15 cellular contexts compared by ENCODE assay signal in genomic region chr12:124474709-124475108, GRCh38.
A peak's percentile ranks its signal among the peaks of the same experiment; 100 is the strongest.
DNase-seq lines count a peak whose midpoint lies in the region; ATAC-seq and TF ChIP-seq lines count a peak whose summit lies in the region.
"Had no signal": no experiment of that assay in that cellular context is flagged by ENCODE, and none has a peak within 500 bp of the region (broad histone marks: within the 10 kb centered on the region; RNA-seq: fewer than 3 reads in every experiment).

No MANE protein-coding gene starts in this region.

- 79 to 90% methylated on average over 9 of the region's 9 CpGs for WGBS in sigmoid colon, 2 donors

- peaks cover 7 to 64% (median 30%) of the 10 kb centered on the region in 4 donors for H3K36me3 ChIP-seq in sigmoid colon

- H3K4me1 ChIP-seq in sigmoid colon, result peaks cover 0 to 34% (median 28%) of the 10 kb centered on the region in 4 donors
- H3K4me1 ChIP-seq: HAP-1 had no signal

- no peaks in the 10 kb centered on the region for H3K9me3 ChIP-seq in sigmoid colon

- peak overlapping the region in 3 of 4 donors; percentile 71 to 79 (median 77) for H3K27ac ChIP-seq in sigmoid colon

- TF ChIP-seq CTCF in sigmoid colon (IDR thresholded peaks at IDR 0.05), result no peak

- peak; percentile 40 for DNase-seq in NCI-H2196 (lab: John Stamatoyannopoulos, UW; ENCODE audit: unreplicated experiment)
- peak; percentile 75 for DNase-seq in epidermal melanocyte (ENCODE audit: insufficient read length, low spot score)
- no peak for DNase-seq in left colon
- peak; percentile 89 for DNase-seq in sigmoid colon
- no peak for DNase-seq in activated naive CD4-positive, alpha-beta T cell (lab: John Stamatoyannopoulos, UW)
- DNase-seq in effector CD8-positive, alpha-beta T cell (lab: John Stamatoyannopoulos, UW), result no peak
- DNase-seq in activated CD4-positive, alpha-beta T cell treated with anti-CD3 and anti-CD28 coated beads for 48 hours, result no peak
- DNase-seq: activated naive CD4-positive, alpha-beta T cell treated with anti-CD3 and anti-CD28 coated beads for 36 hours; body of pancreas; stimulated activated CD4-positive, alpha-beta T cell treated with anti-CD3 and anti-CD28 coated beads, Interleukin-15, amount 100 ng/mL, for 24 hours; stimulated activated naive CD8-positive, alpha-beta T cell treated with anti-CD3 and anti-CD28 coated beads, Interleukin-15, amount 100 ng/mL, for 72 hours; T-cell had no signal

- intact Hi-C loops in left colon (cut with DNase I, micrococcal nuclease), result no loop called here
- intact Hi-C loops in sigmoid colon (cut with DNase I), result no loop called here

- no peak for TF ChIP-seq POLR2A in sigmoid colon (IDR thresholded peaks at IDR 0.05)

- TF ChIP-seq EP300 in sigmoid colon (IDR thresholded peaks at IDR 0.05), result peak in 1 of 4 donors; percentile 40

- ATAC-seq in left colon, result peak; percentile 30
- no peak for ATAC-seq in HG03039 (IDR thresholded peaks at IDR 0.05; ENCODE audit: unreplicated experiment)
- ATAC-seq: body of pancreas; stimulated activated naive CD8-positive, alpha-beta T cell treated with anti-CD3 and anti-CD28 coated beads, Interleukin-15, amount 100 ng/mL, for 72 hours; T-cell; WTC11 had no signal

- no peaks in the 10 kb centered on the region for H3K27me3 ChIP-seq in sigmoid colon
- H3K27me3 ChIP-seq: body of pancreas had no signal

- H3K4me3 ChIP-seq in sigmoid colon, result no peak overlapping the region
- H3K4me3 ChIP-seq: body of pancreas, HAP-1 had no signal

Comparison
In these comparisons a context has a peak if more than half of its experiments do, and no peak if none do; other contexts are left out.
1. DNase-seq: peak in NCI-H2196 (single experiment), epidermal melanocyte (single experiment) and sigmoid colon (single experiment); none in left colon (0 of 2), activated naive CD4-positive, alpha-beta T cell (0 of 4), effector CD8-positive, alpha-beta T cell (single experiment) and activated CD4-positive, alpha-beta T cell treated with anti-CD3 and anti-CD28 coated beads for 48 hours (single experiment).